ENCODE assay signal across 1 cellular context in genomic region chr1:34858901-34859441, GRCh38.
TF ChIP-seq lines count a peak whose summit lies in the region.

No MANE protein-coding gene starts in this region.

TF ChIP-seq in HepG2, 621 proteins besides CTCF, POLR2A, EP300 and RAD21 (continued from another document):
- TF ChIP-seq, protein P1, sequence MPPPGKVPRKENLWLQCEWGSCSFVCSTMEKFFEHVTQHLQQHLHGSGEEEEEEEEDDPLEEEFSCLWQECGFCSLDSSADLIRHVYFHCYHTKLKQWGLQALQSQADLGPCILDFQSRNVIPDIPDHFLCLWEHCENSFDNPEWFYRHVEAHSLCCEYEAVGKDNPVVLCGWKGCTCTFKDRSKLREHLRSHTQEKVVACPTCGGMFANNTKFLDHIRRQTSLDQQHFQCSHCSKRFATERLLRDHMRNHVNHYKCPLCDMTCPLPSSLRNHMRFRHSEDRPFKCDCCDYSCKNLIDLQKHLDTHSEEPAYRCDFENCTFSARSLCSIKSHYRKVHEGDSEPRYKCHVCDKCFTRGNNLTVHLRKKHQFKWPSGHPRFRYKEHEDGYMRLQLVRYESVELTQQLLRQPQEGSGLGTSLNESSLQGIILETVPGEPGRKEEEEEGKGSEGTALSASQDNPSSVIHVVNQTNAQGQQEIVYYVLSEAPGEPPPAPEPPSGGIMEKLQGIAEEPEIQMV (CRISPR knock-in tag; IDR thresholded peaks at IDR 0.05; ENCODE audit: low read depth) = no peak
- TF ChIP-seq TERF1 (CRISPR knock-in tag; IDR thresholded peaks at IDR 0.05) = no peak
- TF ChIP-seq ZNF24 (IDR thresholded peaks at IDR 0.05) = peak; percentile 77; the same call in 1 of the 2 replicates
- no peak for TF ChIP-seq GZF1 (CRISPR knock-in tag; IDR thresholded peaks at IDR 0.05)
- TF ChIP-seq, protein P2, sequence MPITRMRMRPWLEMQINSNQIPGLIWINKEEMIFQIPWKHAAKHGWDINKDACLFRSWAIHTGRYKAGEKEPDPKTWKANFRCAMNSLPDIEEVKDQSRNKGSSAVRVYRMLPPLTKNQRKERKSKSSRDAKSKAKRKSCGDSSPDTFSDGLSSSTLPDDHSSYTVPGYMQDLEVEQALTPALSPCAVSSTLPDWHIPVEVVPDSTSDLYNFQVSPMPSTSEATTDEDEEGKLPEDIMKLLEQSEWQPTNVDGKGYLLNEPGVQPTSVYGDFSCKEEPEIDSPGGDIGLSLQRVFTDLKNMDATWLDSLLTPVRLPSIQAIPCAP (CRISPR knock-in tag; IDR thresholded peaks at IDR 0.05; ENCODE audit: low read depth) = no peak
